ENCODE assay signal across 2 cellular contexts in genomic region chr1:1637479-1637875, GRCh38. TPM values are rescaled to one million over a fixed set of nuclear protein-coding genes. Genes with fewer than 3 reads are reported as not detected.
"Had no signal": no experiment of that assay in that cellular context is flagged by ENCODE, and none has a peak within 500 bp of the region (broad histone marks: within the 10 kb centered on the region; RNA-seq: fewer than 3 reads in every experiment).

No MANE protein-coding gene starts in this region.

RNA-seq across cellular contexts. Expression of gene MMP23B, which starts 5.5 kb away (rescaled TPM):
- polyA plus RNA-seq: keratinocyte; naive thymus-derived CD4-positive, alpha-beta T cell had no signal
